Comparison of ENCODE assay signal across 8 cellular contexts in the genomic region with DNA sequence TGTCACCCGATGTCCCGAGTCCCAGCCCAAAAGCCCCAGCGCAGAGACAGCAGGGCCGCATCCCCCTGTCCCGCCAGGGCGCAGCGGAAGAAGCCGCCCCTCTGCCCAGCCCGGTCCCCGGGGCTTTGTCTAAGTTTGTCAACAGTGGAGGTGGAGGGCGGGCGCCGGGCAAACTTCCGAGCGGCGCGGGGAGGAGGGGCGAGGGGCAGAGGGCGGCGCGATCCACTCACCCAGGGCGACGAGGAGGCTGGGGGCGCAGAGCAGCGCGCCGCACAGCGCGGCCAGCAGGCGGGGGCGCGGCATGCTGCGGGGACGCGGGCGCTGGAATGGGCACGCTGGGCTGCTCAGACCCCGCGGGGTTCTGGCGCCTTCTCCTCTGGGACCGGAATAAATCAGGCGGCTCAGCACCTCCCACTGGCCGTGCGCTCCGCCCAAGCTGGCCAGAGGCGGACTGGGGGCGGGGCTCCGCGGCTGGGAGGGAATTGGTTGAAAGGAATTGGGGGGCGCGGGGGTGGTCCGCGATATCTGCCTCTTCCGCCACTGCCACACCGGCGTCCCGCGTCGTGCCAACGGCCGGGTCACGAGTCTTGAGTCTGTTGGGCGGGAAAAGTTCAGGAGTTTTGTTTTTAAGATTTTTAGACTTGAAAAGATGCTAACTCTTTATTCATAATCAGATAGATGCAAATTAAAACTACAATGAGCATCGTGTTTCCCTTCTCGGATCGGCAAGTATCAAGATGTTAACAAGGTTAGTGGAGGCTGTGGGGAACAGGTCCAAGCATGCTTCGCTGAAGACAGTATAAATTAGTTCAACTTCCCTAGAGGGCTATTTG. TPM values are rescaled to one million over a fixed set of nuclear protein-coding genes. Genes with fewer than 3 reads are reported as not detected.
DNase-seq lines count a peak whose midpoint lies in the region; ATAC-seq and TF ChIP-seq lines count a peak whose summit lies in the region.

A gene with protein sequence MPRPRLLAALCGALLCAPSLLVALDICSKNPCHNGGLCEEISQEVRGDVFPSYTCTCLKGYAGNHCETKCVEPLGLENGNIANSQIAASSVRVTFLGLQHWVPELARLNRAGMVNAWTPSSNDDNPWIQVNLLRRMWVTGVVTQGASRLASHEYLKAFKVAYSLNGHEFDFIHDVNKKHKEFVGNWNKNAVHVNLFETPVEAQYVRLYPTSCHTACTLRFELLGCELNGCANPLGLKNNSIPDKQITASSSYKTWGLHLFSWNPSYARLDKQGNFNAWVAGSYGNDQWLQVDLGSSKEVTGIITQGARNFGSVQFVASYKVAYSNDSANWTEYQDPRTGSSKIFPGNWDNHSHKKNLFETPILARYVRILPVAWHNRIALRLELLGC (minus strand): TSS at position 363 of the 833 bp plus-strand sequence. CDS start 60 bp downstream, at position 303.

- peak; percentile 58 for DNase-seq in NCI-H345 (lab: John Stamatoyannopoulos, UW)
- DNase-seq in activated CD4-positive, alpha-beta T cell treated with anti-CD3 and anti-CD28 coated beads, Interleukin-2, amount 50 U/mL, for 4 hours: peak; percentile 60 to 62
- DNase-seq in dermis blood vessel endothelial cell: peak; percentile 60
- peak; percentile 58 to 68 for DNase-seq in stimulated activated CD4-positive, alpha-beta T cell treated with anti-CD3 and anti-CD28 coated beads, Interleukin-4, amount 100 ng/mL, for 4 hours
- no peak for DNase-seq in NCI-H1092 (lab: John Stamatoyannopoulos, UW)

- no peak within 1 kb of the TSS for H3K9ac ChIP-seq in liver (ENCODE audit: low read depth in 1 of 2, low read length in 2 of 2)

- no peaks in the 10 kb centered on the region for H3K27me3 ChIP-seq in liver (ENCODE audit: control insufficient read depth in 4 of 4, insufficient read depth in 4 of 4, low read length in 3 of 4)

- ATAC-seq in GM18505 (IDR thresholded peaks at IDR 0.05; ENCODE audit: unreplicated experiment) (peak; percentile 75), HG02678 (IDR thresholded peaks at IDR 0.05; ENCODE audit: unreplicated experiment) (peak; percentile 89)

- H3K9me3 ChIP-seq in liver (ENCODE audit: control insufficient read depth in 4 of 4, low read length in 3 of 4): no peaks in the 10 kb centered on the region

- no peaks in the 10 kb centered on the region for H3K36me3 ChIP-seq in liver (ENCODE audit: control insufficient read depth in 4 of 4, insufficient read depth in 3 of 4, low read depth in 1 of 4, low read length in 3 of 4)

- peaks cover 3 to 16% (median 6%) of the 10 kb centered on the region in 4 donors for H3K4me1 ChIP-seq in liver (ENCODE audit: control insufficient read depth in 4 of 4, insufficient read depth in 4 of 4, low read length in 3 of 4)

- no peak for TF ChIP-seq RAD21 in liver (IDR thresholded peaks at IDR 0.05)

- peak within 1 kb of the TSS; percentile 8 to 77 (median 76) for H3K4me3 ChIP-seq in liver (ENCODE audit: low read depth in 1 of 3, low read length in 3 of 3)

- 2% methylated on average over 67 of the region's 67 CpGs for WGBS in liver

- H3K27ac ChIP-seq in liver (ENCODE audit: low read depth in 1 of 2, low read length in 2 of 2): no peak within 1 kb of the TSS

- no peak for TF ChIP-seq CTCF in liver (IDR thresholded peaks at IDR 0.05; ENCODE audit: low read depth, low read length, missing input control)

- TF ChIP-seq POLR2A in GM18505 (IDR thresholded peaks at IDR 0.05; ENCODE audit: borderline replicate concordance, extremely low read depth, insufficient read depth, insufficient read length): no peak

TF ChIP-seq in liver, 16 proteins besides CTCF, POLR2A, EP300 and RAD21:
- no peak for TF ChIP-seq HNF4A (conservative IDR thresholded peaks at IDR 0.05)
- no peak for TF ChIP-seq RXRA (IDR thresholded peaks at IDR 0.05)
- TF ChIP-seq FOXA2 (IDR thresholded peaks at IDR 0.05): no peak
- no peak for TF ChIP-seq EGR1 (IDR thresholded peaks at IDR 0.05; ENCODE audit: low read depth in 2 of 2)

RNA-seq across cellular contexts. Expression of the gene that starts here (rescaled TPM):
- total RNA-seq in dermis blood vessel endothelial cell (48.1 and 49.7 TPM in 2 replicates), liver (10 to 100 TPM in 1 of 2 donors, 1 to 10 TPM in 1; 6.6 to 13.6 TPM)
- 10 to 100 TPM; 12.0 to 14.8 TPM for polyA plus RNA-seq in liver
